ENCODE assay signal across 1 cellular context in genomic region chr6:36319436-36319762, GRCh38.
A peak's percentile ranks its signal among the peaks of the same experiment; 100 is the strongest.
TF ChIP-seq lines count a peak whose summit lies in the region.

No MANE protein-coding gene starts in this region.

TF ChIP-seq in HEK293, 187 proteins besides CTCF, POLR2A, EP300 and RAD21 (continued from another document):
- no peak for TF ChIP-seq ZNF280C (tag by site-specific recombination; IDR thresholded peaks at IDR 0.05)
- peak; percentile 56 for TF ChIP-seq GLIS2 (tag by site-specific recombination; IDR thresholded peaks at IDR 0.05)
- no peak for TF ChIP-seq ZNF10 (tag by site-specific recombination; IDR thresholded peaks at IDR 0.05)
- TF ChIP-seq ZBTB21 (tag by site-specific recombination; IDR thresholded peaks at IDR 0.05), result no peak
- TF ChIP-seq HIC1 (tag by site-specific recombination; IDR thresholded peaks at IDR 0.05), result peak; percentile 46; the same call in 1 of the 2 replicates
- peak; percentile 59; the same call in 1 of the 2 replicates for TF ChIP-seq ZNF366 (tag by site-specific recombination; conservative IDR thresholded peaks at IDR 0.05)
- no peak for TF ChIP-seq ZNF513 (tag by site-specific recombination; IDR thresholded peaks at IDR 0.05)
- TF ChIP-seq ZNF221 (tag by site-specific recombination; IDR thresholded peaks at IDR 0.05; ENCODE audit: borderline replicate concordance), result no peak
- no peak for TF ChIP-seq ZNF521 (tag by site-specific recombination; IDR thresholded peaks at IDR 0.05)
- peak; percentile 94; the same call in 1 of the 2 replicates for TF ChIP-seq ZNF561 (tag by site-specific recombination; IDR thresholded peaks at IDR 0.05; ENCODE audit: borderline replicate concordance)
- peak; percentile 67; the same call in 1 of the 2 replicates for TF ChIP-seq ZSCAN30 (tag by site-specific recombination; IDR thresholded peaks at IDR 0.05)
- TF ChIP-seq ZBTB44 (tag by site-specific recombination; IDR thresholded peaks at IDR 0.05), result peak; percentile 50
- no peak for TF ChIP-seq ZNF560 (tag by site-specific recombination; IDR thresholded peaks at IDR 0.05; ENCODE audit: borderline replicate concordance)
- no peak for TF ChIP-seq ZNF777 (tag by site-specific recombination; IDR thresholded peaks at IDR 0.05; ENCODE audit: borderline replicate concordance)
- TF ChIP-seq SP2 (tag by site-specific recombination; IDR thresholded peaks at IDR 0.05), result peak; percentile 34
- no peak for TF ChIP-seq OVOL3 (tag by site-specific recombination; IDR thresholded peaks at IDR 0.05)
- peak; percentile 56; the same call in 1 of the 2 replicates for TF ChIP-seq ZNF629 (tag by site-specific recombination; IDR thresholded peaks at IDR 0.05)
- no peak for TF ChIP-seq ZNF518A (tag by site-specific recombination; conservative IDR thresholded peaks at IDR 0.05; ENCODE audit: low read depth)
- TF ChIP-seq ZNF362 (tag by site-specific recombination; IDR thresholded peaks at IDR 0.05), result peak; percentile 47; the same call in 1 of the 2 replicates
- TF ChIP-seq ZNF404 (tag by site-specific recombination; IDR thresholded peaks at IDR 0.05), result no peak
- no peak for TF ChIP-seq ZNF169 (tag by site-specific recombination; IDR thresholded peaks at IDR 0.05)
- no peak for TF ChIP-seq ZNF416 (tag by site-specific recombination; IDR thresholded peaks at IDR 0.05)
- TF ChIP-seq ZNF501 (tag by site-specific recombination; IDR thresholded peaks at IDR 0.05), result 0 out of 2 replicates have a peak, but pooled peaks have one; percentile 28
- TF ChIP-seq TSHZ1 (tag by site-specific recombination; IDR thresholded peaks at IDR 0.05; ENCODE audit: borderline replicate concordance), result no peak; the same call in 1 of the 2 replicates
- TF ChIP-seq ZNF701 (tag by site-specific recombination; IDR thresholded peaks at IDR 0.05), result no peak
- no peak for TF ChIP-seq ZNF121 (tag by site-specific recombination; IDR thresholded peaks at IDR 0.05)
- TF ChIP-seq KLF17 (tag by site-specific recombination; IDR thresholded peaks at IDR 0.05), result peak; percentile 70
- TF ChIP-seq FEZF1 (tag by site-specific recombination; IDR thresholded peaks at IDR 0.05), result peak; percentile 21; the same call in 1 of the 2 replicates
- TF ChIP-seq ZNF600 (tag by site-specific recombination; IDR thresholded peaks at IDR 0.05), result peak; percentile 95
- TF ChIP-seq ZNF398 (tag by site-specific recombination; IDR thresholded peaks at IDR 0.05), result peak; percentile 76
- no peak for TF ChIP-seq ZNF596 (tag by site-specific recombination; IDR thresholded peaks at IDR 0.05)
